8 cellular contexts compared by ENCODE assay signal in genomic region chr3:94062513-94063404, GRCh38. TPM values are rescaled to one million over a fixed set of nuclear protein-coding genes. Genes with fewer than 3 reads are reported as not detected.
DNase-seq lines count a peak whose midpoint lies in the region; ATAC-seq and TF ChIP-seq lines count a peak whose summit lies in the region.

DHFR2 (minus strand) TSS chr3:94062916; CDS start chr3:94061511, 1,405 bp downstream.
NSUN3 (plus strand) TSS chr3:94063061; CDS start chr3:94063127, 66 bp downstream.

- H3K9ac ChIP-seq in liver (ENCODE audit: low read depth in 1 of 2, low read length in 2 of 2), result peak within 1 kb of the TSS; percentile 55 to 99

- peak; percentile 82 to 95 (median 94) for DNase-seq in CD4-positive, CD25-positive, alpha-beta regulatory T cell
- DNase-seq in NCI-H82 (lab: John Stamatoyannopoulos, UW) (peak; percentile 99), dorsolateral prefrontal cortex (peak; percentile 66 to 92 (median 84))
- peak; percentile 78 to 84 for DNase-seq in activated CD4-positive, alpha-beta T cell treated with anti-CD3 and anti-CD28 coated beads, Interleukin-2, amount 50 U/mL, for 48 hours
- peak; percentile 73 for DNase-seq in stimulated activated CD4-positive, alpha-beta T cell treated with anti-CD3 and anti-CD28 coated beads, Interleukin-4, amount 100 ng/mL, for 1 hour

- intact Hi-C loops in dorsolateral prefrontal cortex (cut with DNase I), result loop anchor here (2.0 to 10.0 kb wide), 2 partner anchors 58 to 82 kb away; partner anchors contain the start of gene ARL13B (in 1 of the 2)

- H3K36me3 Mint-ChIP-seq in CD4-positive, CD25-positive, alpha-beta regulatory T cell, result peaks cover 51% of the 10 kb centered on the region

- TF ChIP-seq RAD21 in liver (IDR thresholded peaks at IDR 0.05), result peak in 1 of 2 donors; percentile 40

- peaks cover 6% of the 10 kb centered on the region for H3K36me3 ChIP-seq in CD4-positive, CD25-positive, alpha-beta regulatory T cell (ENCODE audit: control insufficient read depth, insufficient read depth, low read length)
- H3K36me3 ChIP-seq in liver (ENCODE audit: control insufficient read depth in 4 of 4, insufficient read depth in 3 of 4, low read depth in 1 of 4, low read length in 3 of 4), result peaks cover 3 to 10% (median 6%) of the 10 kb centered on the region in 4 donors

- peak within 1 kb of the TSS; percentile 96 for H3K4me3 ChIP-seq in CD4-positive, CD25-positive, alpha-beta regulatory T cell (ENCODE audit: low read depth, low read length)
- H3K4me3 ChIP-seq in dorsolateral prefrontal cortex (peak within 1 kb of the TSS; percentile 56 to 95 (median 84)), liver (ENCODE audit: low read depth in 1 of 3, low read length in 3 of 3) (peak within 1 kb of the TSS; percentile 72 to 97 (median 97))

- under 1% methylated on average over 52 of the region's 52 CpGs for WGBS in liver

- H3K27ac ChIP-seq in CD4-positive, CD25-positive, alpha-beta regulatory T cell (ENCODE audit: insufficient read depth, low read length, poor library complexity, severe bottlenecking), result peak within 1 kb of the TSS; percentile 97
- peak within 1 kb of the TSS; percentile 71 to 98 (median 93) for H3K27ac ChIP-seq in dorsolateral prefrontal cortex
- peak within 1 kb of the TSS; percentile 73 to 92 for H3K27ac ChIP-seq in liver (ENCODE audit: low read depth in 1 of 2, low read length in 2 of 2)

- peak within 1 kb of the TSS; percentile 99 to 100 (median 100) for H3K27ac Mint-ChIP-seq in CD4-positive, CD25-positive, alpha-beta regulatory T cell

- H3K9me3 ChIP-seq in CD4-positive, CD25-positive, alpha-beta regulatory T cell (ENCODE audit: control insufficient read depth in 2 of 2, low read length in 2 of 2), result no peaks in the 10 kb centered on the region
- H3K9me3 ChIP-seq in liver (ENCODE audit: control insufficient read depth in 4 of 4, low read length in 3 of 4), result no peaks in the 10 kb centered on the region

- H3K27me3 ChIP-seq in CD4-positive, CD25-positive, alpha-beta regulatory T cell (ENCODE audit: control insufficient read depth, insufficient read depth, low read length), result no peaks in the 10 kb centered on the region
- H3K27me3 ChIP-seq in dorsolateral prefrontal cortex, result no peaks in the 10 kb centered on the region
- no peaks in the 10 kb centered on the region for H3K27me3 ChIP-seq in liver (ENCODE audit: control insufficient read depth in 4 of 4, insufficient read depth in 4 of 4, low read length in 3 of 4)

- H3K27me3 Mint-ChIP-seq in CD4-positive, CD25-positive, alpha-beta regulatory T cell, result no peaks in the 10 kb centered on the region

- TF ChIP-seq CTCF in dorsolateral prefrontal cortex (IDR thresholded peaks at IDR 0.05 in 54 of 56, conservative IDR thresholded peaks at IDR 0.05 in 2 of 56; ENCODE audit: low read depth in 1 of 56, partially characterized antibody in 56 of 56), result peak in 15 of 56 donors; percentile 3 to 48 (median 19)
- no peak for TF ChIP-seq CTCF in liver (IDR thresholded peaks at IDR 0.05; ENCODE audit: low read depth, low read length, missing input control)

- peak; percentile 84 to 87 for ATAC-seq in CD4-positive, CD25-positive, alpha-beta regulatory T cell (ENCODE audit: low read depth in 2 of 2)
- ATAC-seq in GM19452 (IDR thresholded peaks at IDR 0.05; ENCODE audit: unreplicated experiment), result peak; percentile 94
- ATAC-seq in HG03575 (IDR thresholded peaks at IDR 0.05; ENCODE audit: extremely low read depth, insufficient number of reproducible peaks, low FRiP score, unreplicated experiment), result peak; percentile 86

- peaks cover 43% of the 10 kb centered on the region for H3K4me1 ChIP-seq in CD4-positive, CD25-positive, alpha-beta regulatory T cell (ENCODE audit: control insufficient read depth, insufficient read depth, low read length, poor library complexity, severe bottlenecking)
- peaks cover 0 to 19% (median 13%) of the 10 kb centered on the region in 4 donors for H3K4me1 ChIP-seq in liver (ENCODE audit: control insufficient read depth in 4 of 4, insufficient read depth in 4 of 4, low read length in 3 of 4)

- H3K4me1 Mint-ChIP-seq in CD4-positive, CD25-positive, alpha-beta regulatory T cell, result peaks cover 39 to 69% (median 55%) of the 10 kb centered on the region in 4 donors

- peak within 1 kb of the TSS; percentile 96 to 99 (median 99) for H3K4me3 Mint-ChIP-seq in CD4-positive, CD25-positive, alpha-beta regulatory T cell

- H3K9me3 Mint-ChIP-seq in CD4-positive, CD25-positive, alpha-beta regulatory T cell, result no peaks in the 10 kb centered on the region

TF ChIP-seq in liver, 16 proteins besides CTCF, POLR2A, EP300 and RAD21:
- TF ChIP-seq RXRA (IDR thresholded peaks at IDR 0.05) (peak; percentile 34 to 43), ZBTB33 (IDR thresholded peaks at IDR 0.05) (peak; percentile 100), ATF3 (IDR thresholded peaks at IDR 0.05) (peak; percentile 63), MAX (IDR thresholded peaks at IDR 0.05) (peak; percentile 88), GABPA (IDR thresholded peaks at IDR 0.05 in 1 of 2, conservative IDR thresholded peaks at IDR 0.05 in 1 of 2) (peak; percentile 54 to 91), JUND (IDR thresholded peaks at IDR 0.05) (peak in 1 of 2 donors; percentile 8), FOXA1 (IDR thresholded peaks at IDR 0.05) (no peak), YY1 (IDR thresholded peaks at IDR 0.05) (peak; percentile 77), EGR1 (IDR thresholded peaks at IDR 0.05; ENCODE audit: low read depth in 2 of 2) (peak; percentile 15 to 58), HNF4G (IDR thresholded peaks at IDR 0.05) (no peak), REST (IDR thresholded peaks at IDR 0.05) (peak; percentile 84), SP1 (IDR thresholded peaks at IDR 0.05) (peak; percentile 54), TAF1 (conservative IDR thresholded peaks at IDR 0.05) (peak; percentile 94), FOXA2 (IDR thresholded peaks at IDR 0.05) (no peak), HNF4A (conservative IDR thresholded peaks at IDR 0.05) (no peak), NR2F2 (IDR thresholded peaks at IDR 0.05) (peak; percentile 16)
TF ChIP-seq in liver: peak in this region for 12.

RNA-seq across cellular contexts. Expression of gene DHFR2, which starts in this region (rescaled TPM):
- total RNA-seq in CD4-positive, CD25-positive, alpha-beta regulatory T cell, result 2.9 TPM
- polyA plus RNA-seq in CD4-positive, CD25-positive, alpha-beta regulatory T cell, result 1 to 10 TPM; 4.2 to 6.7 (median 4.9) TPM
- total RNA-seq in dorsolateral prefrontal cortex, result 10 to 100 TPM in 42 of 120 experiments, 1 to 10 TPM in 78; 3.7 to 20.5 (median 9.2) TPM
- total RNA-seq in liver, result 1 to 10 TPM; 2.6 to 3.9 TPM
- polyA plus RNA-seq in liver, result 1 to 10 TPM; 2.3 to 2.4 TPM

RNA-seq across cellular contexts. Expression of gene NSUN3, which starts in this region (rescaled TPM):
- total RNA-seq in CD4-positive, CD25-positive, alpha-beta regulatory T cell, result 26.2 TPM
- polyA plus RNA-seq in CD4-positive, CD25-positive, alpha-beta regulatory T cell, result 10 to 100 TPM in 3 of 4 donors, 1 to 10 TPM in 1; 9.8 to 12.3 (median 11.3) TPM
- total RNA-seq in dorsolateral prefrontal cortex (10 to 100 TPM in 116 of 120 experiments, 1 to 10 TPM in 4; 8.3 to 22.2 (median 16.8) TPM), liver (10 to 100 TPM; 11.1 to 14.6 TPM)
- polyA plus RNA-seq in liver, result 1 to 10 TPM; 3.8 to 5.1 TPM

Comparison
In these comparisons a context has a peak if more than half of its experiments do, and no peak if none do; other contexts are left out.
1. Peak in every context shown above with its lines: DNase-seq, ATAC-seq, H3K4me3 ChIP-seq and H3K27ac ChIP-seq.